Comparison of ENCODE assay signal across 19 cellular contexts in the genomic region with DNA sequence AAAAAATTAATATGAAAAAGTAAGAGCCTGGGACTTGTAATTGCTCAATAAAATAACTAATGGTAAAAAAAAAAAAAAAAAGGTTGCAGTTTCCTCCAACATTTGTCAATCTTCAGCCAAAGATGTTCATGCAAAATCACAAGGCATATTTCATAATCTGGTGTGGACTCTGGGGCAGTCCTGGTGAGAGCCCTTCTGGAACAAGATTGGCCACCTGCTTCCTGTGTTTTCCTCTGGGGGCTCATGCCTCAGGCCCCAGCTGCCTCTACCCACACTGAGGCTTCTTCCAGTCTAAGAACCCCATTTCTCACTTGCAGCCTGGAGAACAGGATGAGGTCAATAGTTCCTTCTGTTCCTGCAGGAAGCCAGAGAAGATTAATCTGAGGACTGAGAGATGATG.
A peak's percentile ranks its signal among the peaks of the same experiment; 100 is the strongest.
DNase-seq lines count a peak whose midpoint lies in the region; ATAC-seq and TF ChIP-seq lines count a peak whose summit lies in the region.
"Had no signal": no experiment of that assay in that cellular context is flagged by ENCODE, and none has a peak within 500 bp of the region (broad histone marks: within the 10 kb centered on the region; RNA-seq: fewer than 3 reads in every experiment).

No MANE protein-coding gene starts in this region.

- peaks cover 0 to 10% (median 0%) of the 10 kb centered on the region in 11 donors for H3K9me3 ChIP-seq in heart right ventricle
- no peaks in the 10 kb centered on the region for H3K9me3 ChIP-seq in gastrocnemius medialis
- H3K9me3 ChIP-seq in H9 (ENCODE audit: control insufficient read depth, low read depth, low read length) = no peaks in the 10 kb centered on the region

- no peak for TF ChIP-seq POLR2A in gastrocnemius medialis (IDR thresholded peaks at IDR 0.05)

- no peak overlapping the region for H3K4me3 Mint-ChIP-seq in H9
- no peak overlapping the region for H3K4me3 Mint-ChIP-seq in activated T-cell treated with anti-CD3 and anti-CD28 coated beads, Interleukin-2, amount 50 U/mL, for 24 hours
- H3K4me3 Mint-ChIP-seq: CD8-positive, alpha-beta T cell had no signal

- no peak overlapping the region for H2AK5ac ChIP-seq in H9 (ENCODE audit: insufficient read length, low read length)

- H3K4me1 Mint-ChIP-seq in H9 = peaks cover 13 to 15% of the 10 kb centered on the region in 2 experiments
- no peaks in the 10 kb centered on the region for H3K4me1 Mint-ChIP-seq in activated T-cell treated with anti-CD3 and anti-CD28 coated beads, Interleukin-2, amount 50 U/mL, for 24 hours (ENCODE audit: low read depth)

- no peak overlapping the region for H4K8ac ChIP-seq in H9 (replicated peaks; ENCODE audit: insufficient read length, low read depth, low read length)

- H2BK20ac ChIP-seq in H9 (ENCODE audit: low read depth, low read length, poor library complexity, severe bottlenecking) = no peak overlapping the region

- peaks cover 2% of the 10 kb centered on the region; the same call in 1 of the 2 replicates for H3K27me3 Mint-ChIP-seq in H9 (ENCODE audit: low read depth)
- no peaks in the 10 kb centered on the region for H3K27me3 Mint-ChIP-seq in activated T-cell treated with anti-CD3 and anti-CD28 coated beads, Interleukin-2, amount 50 U/mL, for 24 hours

- H3K27me3 ChIP-seq in heart right ventricle (peaks cover 0 to 4% (median 0%) of the 10 kb centered on the region in 7 donors), gastrocnemius medialis (no peaks in the 10 kb centered on the region), H9 (ENCODE audit: insufficient read depth, low read length) (no peaks in the 10 kb centered on the region)

- no peak overlapping the region for H2AFZ ChIP-seq in H9 (ENCODE audit: low read length)

- no peaks in the 10 kb centered on the region for H3K79me1 ChIP-seq in H9 (ENCODE audit: insufficient read depth, low read depth, low read length, poor library complexity, severe bottlenecking)

- no peak overlapping the region for H3K4me3 ChIP-seq in heart right ventricle
- H3K4me3 ChIP-seq in gastrocnemius medialis = no peak overlapping the region

- in situ Hi-C loops in gastrocnemius medialis (cut with MboI; ENCODE audit: low sequenced_read_pairs in 4 of 4) = loop anchor here in 1 of 4 donors (25.0 kb wide), 1 partner anchor 100 kb away; no protein-coding TSS in a partner anchor

- DNase-seq in NCI-H69 (lab: John Stamatoyannopoulos, UW) (peak; percentile 75), heart right ventricle (no peak), gastrocnemius medialis (peak; percentile 38 to 71), H9 (no peak)
- DNase-seq in activated T-cell treated with anti-CD3 and anti-CD28 coated beads, Interleukin-2, amount 50 U/mL, for 24 hours = no peak
- DNase-seq: CD8-positive, alpha-beta T cell; IMR-90; MV-4-11; NCI-H1105 treated with DMSO at 0.1 percent for 48 hours; NCI-H1694 treated with DMSO at 0.1 percent for 48 hours; NCI-H2107; NCI-H510A treated with DMSO at 0.1 percent for 48 hours; NCI-H774; NK-92 treated with Interleukin-12 subunit alpha and Interleukin-12 subunit beta, amount 100 ng/mL, for 24 hours had no signal

- H3K36me3 Mint-ChIP-seq in H9 (ENCODE audit: insufficient read depth in 1 of 3, low read depth in 3 of 3) = no peaks in the 10 kb centered on the region
- no peaks in the 10 kb centered on the region for H3K36me3 Mint-ChIP-seq in activated T-cell treated with anti-CD3 and anti-CD28 coated beads, Interleukin-2, amount 50 U/mL, for 24 hours (ENCODE audit: low read depth)
- H3K36me3 Mint-ChIP-seq: CD8-positive, alpha-beta T cell had no signal

- no peak overlapping the region for H2BK12ac ChIP-seq in H9 (ENCODE audit: insufficient read length, low read depth, low read length)

- H2BK120ac ChIP-seq in H9 (ENCODE audit: low read depth, low read length, poor library complexity, severe bottlenecking) = no peak overlapping the region

- no peak overlapping the region for H3T11ph ChIP-seq in H9 (ENCODE audit: low read length)

- H3K27ac Mint-ChIP-seq in H9 = no peak overlapping the region
- no peak overlapping the region for H3K27ac Mint-ChIP-seq in activated T-cell treated with anti-CD3 and anti-CD28 coated beads, Interleukin-2, amount 50 U/mL, for 24 hours
- H3K27ac Mint-ChIP-seq: CD8-positive, alpha-beta T cell had no signal

- H3K27ac ChIP-seq in C4-2B = peak overlapping the region; percentile 35; the same call in 1 of the 2 replicates
- no peak overlapping the region for H3K27ac ChIP-seq in heart right ventricle
- no peak overlapping the region for H3K27ac ChIP-seq in gastrocnemius medialis
- no peak overlapping the region for H3K27ac ChIP-seq in H9 (ENCODE audit: insufficient read length, low read depth, low read length)
- H3K27ac ChIP-seq: KMS-11, RWPE1 had no signal

- TF ChIP-seq CTCF in C4-2B (conservative IDR thresholded peaks at IDR 0.05) (no peak), heart right ventricle (IDR thresholded peaks at IDR 0.05) (no peak), gastrocnemius medialis (IDR thresholded peaks at IDR 0.05 in 4 of 5, conservative IDR thresholded peaks at IDR 0.05 in 1 of 5) (no peak), H9 (conservative IDR thresholded peaks at IDR 0.05) (no peak)

- peak in 5 of 8 donors; percentile 22 to 77 (median 44) for ATAC-seq in heart right ventricle
- peak; percentile 70 to 72 for ATAC-seq in gastrocnemius medialis
- ATAC-seq in GM21360 (IDR thresholded peaks at IDR 0.05; ENCODE audit: unreplicated experiment) = no peak
- ATAC-seq: CD8-positive, alpha-beta T cell; SK-N-SH treated with all-trans-retinoic acid at 6 μM for 48 hours had no signal

- no peak overlapping the region for H3K18ac ChIP-seq in H9 (ENCODE audit: insufficient read length, low read depth, low read length)

- H3K4me1 ChIP-seq in heart right ventricle = no peaks in the 10 kb centered on the region
- H3K4me1 ChIP-seq in gastrocnemius medialis = no peaks in the 10 kb centered on the region
- no peaks in the 10 kb centered on the region; the same call in 1 of the 2 replicates for H3K4me1 ChIP-seq in H9 (ENCODE audit: insufficient read depth, low read length)

- intact Hi-C loops in heart right ventricle (cut with DNase I) = no loop called here
- intact Hi-C loops in gastrocnemius medialis (cut with DNase I; ENCODE audit: low total_unique reads) = no loop called here

- H3K23me2 ChIP-seq in H9 (ENCODE audit: insufficient read length, low read depth, low read length, poor library complexity, severe bottlenecking) = no peaks in the 10 kb centered on the region

- no peak overlapping the region for H3K4ac ChIP-seq in H9 (ENCODE audit: low read depth, low read length)

- no peak overlapping the region for H3K9ac ChIP-seq in H9 (ENCODE audit: extremely low read depth, insufficient read length, low read length)
- H3K9ac ChIP-seq: KMS-11 had no signal

- no peak overlapping the region for H2BK15ac ChIP-seq in H9 (ENCODE audit: low read depth, low read length)

- H4K91ac ChIP-seq in H9 (ENCODE audit: insufficient read length, low read depth, low read length) = no peak overlapping the region

- no peak overlapping the region for H3K56ac ChIP-seq in H9 (ENCODE audit: insufficient read length, low read depth, low read length)

- H3K36me3 ChIP-seq in heart right ventricle = no peaks in the 10 kb centered on the region
- no peaks in the 10 kb centered on the region for H3K36me3 ChIP-seq in gastrocnemius medialis

- H3K23ac ChIP-seq in H9 (ENCODE audit: insufficient read length, low read depth, low read length) = no peak overlapping the region

- H3K79me2 ChIP-seq in H9 (ENCODE audit: insufficient read depth, low read length) = no peaks in the 10 kb centered on the region

- H2BK5ac ChIP-seq in H9 (ENCODE audit: insufficient read length, low read length) = no peak overlapping the region

- H3K14ac ChIP-seq in H9 (ENCODE audit: insufficient read depth, low read length) = no peak overlapping the region

- no peaks in the 10 kb centered on the region for H3K9me3 Mint-ChIP-seq in H9
- no peaks in the 10 kb centered on the region for H3K9me3 Mint-ChIP-seq in activated T-cell treated with anti-CD3 and anti-CD28 coated beads, Interleukin-2, amount 50 U/mL, for 24 hours
- H3K9me3 Mint-ChIP-seq: CD8-positive, alpha-beta T cell had no signal

- H4K20me1 ChIP-seq in H9 (ENCODE audit: control insufficient read depth, insufficient read depth, insufficient read length) = no peaks in the 10 kb centered on the region

- H4K5ac ChIP-seq in H9 (ENCODE audit: insufficient read length, low read depth, low read length) = no peak overlapping the region

- H3K4me2 ChIP-seq in H9 (ENCODE audit: insufficient read depth, insufficient read length, low read length) = no peak overlapping the region
- H3K4me2 ChIP-seq: KMS-11 had no signal

Comparison
In these comparisons a context has a peak if more than half of its experiments do, and no peak if none do; other contexts are left out.
1. DNase-seq: peak in NCI-H69 (single experiment) and gastrocnemius medialis (2 of 2); none in heart right ventricle (0 of 2), H9 (single experiment) and activated T-cell treated with anti-CD3 and anti-CD28 coated beads, Interleukin-2, amount 50 U/mL, for 24 hours (single experiment).